ENCODE assay signal across 32 cellular contexts in the genomic region with DNA sequence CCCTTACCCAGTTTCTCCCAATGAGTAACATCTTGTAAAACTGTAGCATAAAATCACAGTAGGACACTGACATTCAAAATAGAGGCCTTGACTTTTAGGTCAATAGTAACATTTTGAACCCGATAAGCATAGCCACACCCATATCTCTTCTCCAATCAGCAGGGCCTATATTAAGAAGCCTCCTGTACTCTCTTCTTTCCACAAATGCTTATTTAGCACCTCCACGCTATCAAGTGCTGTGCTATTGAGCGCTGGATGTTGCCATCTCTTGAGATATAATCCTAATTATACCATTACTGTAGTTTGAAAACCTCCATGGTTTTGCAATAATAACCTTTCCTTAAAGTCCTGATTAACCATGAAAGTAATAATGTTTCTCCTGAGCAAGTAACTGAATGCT.
"Had no signal": no experiment of that assay in that cellular context is flagged by ENCODE, and none has a peak within 500 bp of the region (broad histone marks: within the 10 kb centered on the region; RNA-seq: fewer than 3 reads in every experiment).

No MANE protein-coding gene starts in this region.

- DNase-seq: activated B cell treated with CpG ODN at 0.5 μM for 24 hours; activated CD4-positive, alpha-beta memory T cell treated with anti-CD3 and anti-CD28 coated beads for 36 hours; activated CD4-positive, alpha-beta T cell treated with anti-CD3 and anti-CD28 coated beads for 4 hours; activated CD4-positive, alpha-beta T cell treated with anti-CD3 and anti-CD28 coated beads, Interleukin-2, amount 10 ng/mL, durations not matched to agents 24 days and 14 days; activated CD4-positive, alpha-beta T cell treated with anti-CD3 and anti-CD28 coated beads, Interleukin-2, amount 50 U/mL, for 1 hour; activated CD4-positive, alpha-beta T cell treated with anti-CD3 and anti-CD28 coated beads, Interleukin-2, amount 50 U/mL, for 4 hours; activated CD4-positive, CD25-positive, alpha-beta regulatory T cell treated with anti-CD3 and anti-CD28 coated beads, Interleukin-2, amount 50 U/mL, for 72 hours; activated CD8-positive, alpha-beta memory T cell treated with anti-CD3 and anti-CD28 coated beads, Interleukin-2, amount 50 U/mL, for 4 hours; activated CD8-positive, alpha-beta T cell treated with anti-CD3 and anti-CD28 coated beads for 36 hours; activated effector memory CD4-positive, alpha-beta T cell treated with anti-CD3 and anti-CD28 coated beads, Interleukin-2, amount 50 U/mL, for 16 hours; activated gamma-delta T cell treated with Interleukin-2 at 50 U/mL for 16 hours; activated naive CD4-positive, alpha-beta T cell; activated naive CD4-positive, alpha-beta T cell treated with anti-CD3 and anti-CD28 coated beads for 36 hours; activated naive CD4-positive, alpha-beta T cell treated with anti-CD3 and anti-CD28 coated beads, Interleukin-2, amount 50 U/mL, for 16 hours; activated naive CD8-positive, alpha-beta T cell treated with anti-CD3 and anti-CD28 coated beads for 36 hours; activated T-cell treated with anti-CD3 and anti-CD28 coated beads for 4 hours; activated T-cell treated with anti-CD3 and anti-CD28 coated beads, Interleukin-2, amount 50 U/mL, for 1 hour; activated T-cell treated with anti-CD3 and anti-CD28 coated beads, Interleukin-2, amount 50 U/mL, for 4 hours; activated T-cell treated with anti-CD3 and anti-CD28 coated beads, Interleukin-2, amount 50 U/mL, for 72 hours; adrenal gland; amniotic stem cell; aorta; body of pancreas; brain microvascular endothelial cell; caudate nucleus; T-helper 1 cell; T-helper 2 cell; T-helper 9 cell had no signal

- H3K9me3 ChIP-seq: adrenal gland, body of pancreas, breast epithelium had no signal

- H3K27me3 ChIP-seq: adrenal gland, body of pancreas, brain microvascular endothelial cell, breast epithelium had no signal

- H3K4me3 ChIP-seq: adrenal gland, body of pancreas, breast epithelium had no signal

- H3K4me1 ChIP-seq: adrenal gland, body of pancreas, breast epithelium had no signal

- H3K27ac ChIP-seq: adrenal gland, body of pancreas, brain microvascular endothelial cell, breast epithelium, VCaP had no signal

- ATAC-seq: activated CD8-positive, alpha-beta T cell treated with anti-CD3 and anti-CD28 coated beads for 36 hours; activated naive CD4-positive, alpha-beta T cell treated with anti-CD3 and anti-CD28 coated beads, Interleukin-2, amount 50 U/mL, for 72 hours; activated T-cell treated with anti-CD3 and anti-CD28 coated beads, Interleukin-2, amount 50 U/mL, for 4 hours; activated T-cell treated with anti-CD3 and anti-CD28 coated beads, Interleukin-2, amount 50 U/mL, for 72 hours; activated T-helper 17 cell treated with anti-CD3 and anti-CD28 coated beads, Interleukin-2, amount 50 U/mL, for 72 hours; body of pancreas had no signal

- H3K36me3 ChIP-seq: adrenal gland, brain microvascular endothelial cell, breast epithelium had no signal
